In genomic region chr22:23182289-23183106, GRCh38 we compare ENCODE assay signal across 4 cellular contexts.
TF ChIP-seq lines count a peak whose summit lies in the region.

No MANE protein-coding gene starts in this region.

TF ChIP-seq in HEK293, 187 proteins besides CTCF, POLR2A, EP300 and RAD21 (continues in another document):
- TF ChIP-seq ZNF157 (tag by site-specific recombination; IDR thresholded peaks at IDR 0.05) (no peak), ZNF473 (tag by site-specific recombination; IDR thresholded peaks at IDR 0.05) (no peak), KLF1 (tag by site-specific recombination; IDR thresholded peaks at IDR 0.05) (peak; percentile 31; the same call in 1 of the 2 replicates), ZNF214 (tag by site-specific recombination; IDR thresholded peaks at IDR 0.05; ENCODE audit: borderline replicate concordance) (no peak), ZSCAN18 (tag by site-specific recombination; IDR thresholded peaks at IDR 0.05) (no peak), KLF16 (tag by site-specific recombination; IDR thresholded peaks at IDR 0.05) (no peak), ZNF791 (tag by site-specific recombination; IDR thresholded peaks at IDR 0.05) (no peak), PRDM6 (tag by site-specific recombination; IDR thresholded peaks at IDR 0.05) (no peak), GLIS2 (tag by site-specific recombination; IDR thresholded peaks at IDR 0.05) (peak; percentile 61), ZNF558 (tag by site-specific recombination; IDR thresholded peaks at IDR 0.05) (no peak), ZNF624 (tag by site-specific recombination; IDR thresholded peaks at IDR 0.05) (no peak)
- TF ChIP-seq, protein P1, sequence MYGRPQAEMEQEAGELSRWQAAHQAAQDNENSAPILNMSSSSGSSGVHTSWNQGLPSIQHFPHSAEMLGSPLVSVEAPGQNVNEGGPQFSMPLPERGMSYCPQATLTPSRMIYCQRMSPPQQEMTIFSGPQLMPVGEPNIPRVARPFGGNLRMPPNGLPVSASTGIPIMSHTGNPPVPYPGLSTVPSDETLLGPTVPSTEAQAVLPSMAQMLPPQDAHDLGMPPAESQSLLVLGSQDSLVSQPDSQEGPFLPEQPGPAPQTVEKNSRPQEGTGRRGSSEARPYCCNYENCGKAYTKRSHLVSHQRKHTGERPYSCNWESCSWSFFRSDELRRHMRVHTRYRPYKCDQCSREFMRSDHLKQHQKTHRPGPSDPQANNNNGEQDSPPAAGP (tag by site-specific recombination; IDR thresholded peaks at IDR 0.05), result peak; percentile 49; the same call in 1 of the 2 replicates

TF ChIP-seq in SK-N-SH, 30 proteins besides CTCF, POLR2A, EP300 and RAD21:
- TF ChIP-seq SIN3A (IDR thresholded peaks at IDR 0.05; ENCODE audit: borderline replicate concordance, low read depth, low read length) (no peak), PBX3 (IDR thresholded peaks at IDR 0.05) (peak; percentile 49; the same call in 1 of the 2 replicates)

TF ChIP-seq in K562, 482 proteins besides CTCF, POLR2A, EP300 and RAD21:
- TF ChIP-seq TOE1 (IDR thresholded peaks at IDR 0.05; ENCODE audit: borderline replicate concordance) (no peak), TOE1 (CRISPR knock-in tag; IDR thresholded peaks at IDR 0.05; ENCODE audit: borderline replicate concordance, low read depth) (no peak), CSDE1 (IDR thresholded peaks at IDR 0.05) (no peak), ZNF41 (CRISPR knock-in tag; conservative IDR thresholded peaks at IDR 0.05) (no peak), SNRNP70 (optimal IDR thresholded peaks at IDR 0.05; ENCODE audit: low read depth, low read length) (no peak), ATF3 (IDR thresholded peaks at IDR 0.05) (no peak), ATF3 (CRISPR knock-in tag; conservative IDR thresholded peaks at IDR 0.05) (peak; percentile 77; the same call in 1 of the 2 replicates)
- TF ChIP-seq, protein P2, sequence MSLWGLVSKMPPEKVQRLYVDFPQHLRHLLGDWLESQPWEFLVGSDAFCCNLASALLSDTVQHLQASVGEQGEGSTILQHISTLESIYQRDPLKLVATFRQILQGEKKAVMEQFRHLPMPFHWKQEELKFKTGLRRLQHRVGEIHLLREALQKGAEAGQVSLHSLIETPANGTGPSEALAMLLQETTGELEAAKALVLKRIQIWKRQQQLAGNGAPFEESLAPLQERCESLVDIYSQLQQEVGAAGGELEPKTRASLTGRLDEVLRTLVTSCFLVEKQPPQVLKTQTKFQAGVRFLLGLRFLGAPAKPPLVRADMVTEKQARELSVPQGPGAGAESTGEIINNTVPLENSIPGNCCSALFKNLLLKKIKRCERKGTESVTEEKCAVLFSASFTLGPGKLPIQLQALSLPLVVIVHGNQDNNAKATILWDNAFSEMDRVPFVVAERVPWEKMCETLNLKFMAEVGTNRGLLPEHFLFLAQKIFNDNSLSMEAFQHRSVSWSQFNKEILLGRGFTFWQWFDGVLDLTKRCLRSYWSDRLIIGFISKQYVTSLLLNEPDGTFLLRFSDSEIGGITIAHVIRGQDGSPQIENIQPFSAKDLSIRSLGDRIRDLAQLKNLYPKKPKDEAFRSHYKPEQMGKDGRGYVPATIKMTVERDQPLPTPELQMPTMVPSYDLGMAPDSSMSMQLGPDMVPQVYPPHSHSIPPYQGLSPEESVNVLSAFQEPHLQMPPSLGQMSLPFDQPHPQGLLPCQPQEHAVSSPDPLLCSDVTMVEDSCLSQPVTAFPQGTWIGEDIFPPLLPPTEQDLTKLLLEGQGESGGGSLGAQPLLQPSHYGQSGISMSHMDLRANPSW (CRISPR knock-in tag; IDR thresholded peaks at IDR 0.05), result peak; percentile 87
- TF ChIP-seq, protein P3, sequence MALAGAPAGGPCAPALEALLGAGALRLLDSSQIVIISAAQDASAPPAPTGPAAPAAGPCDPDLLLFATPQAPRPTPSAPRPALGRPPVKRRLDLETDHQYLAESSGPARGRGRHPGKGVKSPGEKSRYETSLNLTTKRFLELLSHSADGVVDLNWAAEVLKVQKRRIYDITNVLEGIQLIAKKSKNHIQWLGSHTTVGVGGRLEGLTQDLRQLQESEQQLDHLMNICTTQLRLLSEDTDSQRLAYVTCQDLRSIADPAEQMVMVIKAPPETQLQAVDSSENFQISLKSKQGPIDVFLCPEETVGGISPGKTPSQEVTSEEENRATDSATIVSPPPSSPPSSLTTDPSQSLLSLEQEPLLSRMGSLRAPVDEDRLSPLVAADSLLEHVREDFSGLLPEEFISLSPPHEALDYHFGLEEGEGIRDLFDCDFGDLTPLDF (CRISPR knock-in tag; IDR thresholded peaks at IDR 0.05), result peak; percentile 48; the same call in 1 of the 2 replicates

TF ChIP-seq in liver, 16 proteins besides CTCF, POLR2A, EP300 and RAD21:
- TF ChIP-seq ATF3 (IDR thresholded peaks at IDR 0.05) (no peak), EGR1 (IDR thresholded peaks at IDR 0.05; ENCODE audit: low read depth in 2 of 2) (no peak), HNF4A (conservative IDR thresholded peaks at IDR 0.05) (no peak), HNF4G (IDR thresholded peaks at IDR 0.05) (no peak), YY1 (IDR thresholded peaks at IDR 0.05) (no peak), NR2F2 (IDR thresholded peaks at IDR 0.05) (no peak)
